11 cellular contexts compared by ENCODE assay signal in the genomic region with DNA sequence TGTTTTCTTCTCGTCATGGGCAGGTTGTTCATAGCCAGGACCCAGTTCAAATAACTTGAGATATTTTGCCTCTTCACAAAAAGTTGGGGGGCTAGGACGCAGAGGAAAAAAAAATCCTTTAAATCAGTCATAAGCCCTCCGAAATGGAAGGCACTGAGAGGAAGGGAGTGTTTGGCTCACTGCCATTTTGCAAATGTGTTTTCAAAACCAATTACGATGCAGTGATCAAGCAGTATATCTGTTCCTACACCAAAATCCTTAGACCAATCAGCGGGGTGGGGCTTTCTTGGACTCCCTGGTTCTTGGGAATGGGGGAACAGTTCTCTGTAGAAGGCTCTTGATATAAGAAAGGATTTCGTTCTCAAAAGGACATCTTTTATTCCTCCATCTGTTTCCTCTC.
"Had no signal": no experiment of that assay in that cellular context is flagged by ENCODE, and none has a peak within 500 bp of the region (broad histone marks: within the 10 kb centered on the region; RNA-seq: fewer than 3 reads in every experiment).

No MANE protein-coding gene starts in this region.

- H3K9me3 ChIP-seq: upper lobe of left lung had no signal

- H3K27me3 ChIP-seq: upper lobe of left lung had no signal

- H3K36me3 ChIP-seq: upper lobe of left lung had no signal

- H3K4me3 ChIP-seq: upper lobe of left lung had no signal

- H3K4me1 ChIP-seq: upper lobe of left lung had no signal

- DNase-seq: activated CD4-positive, alpha-beta T cell treated with anti-CD3 and anti-CD28 coated beads, Interleukin-2, amount 50 U/mL, for 4 hours; activated CD4-positive, CD25-positive, alpha-beta regulatory T cell treated with anti-CD3 and anti-CD28 coated beads, Interleukin-2, amount 50 U/mL, for 72 hours; activated gamma-delta T cell; activated T-cell treated with anti-CD3 and anti-CD28 coated beads, Interleukin-2, amount 50 U/mL, for 48 hours; amygdala; endodermal cell; immature natural killer cell; left colon; stimulated activated CD4-positive, alpha-beta T cell treated with anti-CD3 and anti-CD28 coated beads, Interleukin-2, amount 100 ng/mL, for 48 hours; stimulated activated naive CD8-positive, alpha-beta T cell treated with anti-CD3 and anti-CD28 coated beads, Interleukin-15, Interleukin-2, amounts not matched to agents 100 U/mL and 50 U/mL, for 24 hours; upper lobe of left lung had no signal

- H3K27ac ChIP-seq: upper lobe of left lung had no signal
